Comparison of ENCODE assay signal across 2 cellular contexts in the genomic region with DNA sequence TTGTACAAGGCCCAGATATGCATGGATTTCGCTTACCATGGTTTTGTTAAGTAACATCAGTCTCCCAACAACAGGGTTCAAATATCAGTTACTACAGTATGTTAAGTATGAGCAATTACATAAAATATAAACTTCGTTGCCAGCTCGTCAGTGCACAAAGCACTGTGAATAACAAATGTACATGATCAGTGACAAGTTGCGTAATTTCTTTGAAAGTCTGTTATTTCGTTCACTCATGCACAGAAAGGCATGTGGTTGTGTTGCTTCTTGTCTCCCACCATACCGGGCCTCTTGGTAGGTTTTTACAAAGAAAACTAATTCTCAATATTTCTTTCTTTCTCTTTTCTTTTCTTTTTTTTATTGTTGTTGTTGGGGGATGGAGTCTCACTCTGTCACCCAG.
TF ChIP-seq lines count a peak whose summit lies in the region.

No MANE protein-coding gene starts in this region.

TF ChIP-seq in HepG2, 621 proteins besides CTCF, POLR2A, EP300 and RAD21:
- no peak for TF ChIP-seq SOX13 (IDR thresholded peaks at IDR 0.05)
- no peak for TF ChIP-seq SOX13 (CRISPR knock-in tag; conservative IDR thresholded peaks at IDR 0.05 in 1 of 2, IDR thresholded peaks at IDR 0.05 in 1 of 2)
- TF ChIP-seq CEBPG (CRISPR knock-in tag; IDR thresholded peaks at IDR 0.05) = peak; percentile 78
- TF ChIP-seq, protein P1, sequence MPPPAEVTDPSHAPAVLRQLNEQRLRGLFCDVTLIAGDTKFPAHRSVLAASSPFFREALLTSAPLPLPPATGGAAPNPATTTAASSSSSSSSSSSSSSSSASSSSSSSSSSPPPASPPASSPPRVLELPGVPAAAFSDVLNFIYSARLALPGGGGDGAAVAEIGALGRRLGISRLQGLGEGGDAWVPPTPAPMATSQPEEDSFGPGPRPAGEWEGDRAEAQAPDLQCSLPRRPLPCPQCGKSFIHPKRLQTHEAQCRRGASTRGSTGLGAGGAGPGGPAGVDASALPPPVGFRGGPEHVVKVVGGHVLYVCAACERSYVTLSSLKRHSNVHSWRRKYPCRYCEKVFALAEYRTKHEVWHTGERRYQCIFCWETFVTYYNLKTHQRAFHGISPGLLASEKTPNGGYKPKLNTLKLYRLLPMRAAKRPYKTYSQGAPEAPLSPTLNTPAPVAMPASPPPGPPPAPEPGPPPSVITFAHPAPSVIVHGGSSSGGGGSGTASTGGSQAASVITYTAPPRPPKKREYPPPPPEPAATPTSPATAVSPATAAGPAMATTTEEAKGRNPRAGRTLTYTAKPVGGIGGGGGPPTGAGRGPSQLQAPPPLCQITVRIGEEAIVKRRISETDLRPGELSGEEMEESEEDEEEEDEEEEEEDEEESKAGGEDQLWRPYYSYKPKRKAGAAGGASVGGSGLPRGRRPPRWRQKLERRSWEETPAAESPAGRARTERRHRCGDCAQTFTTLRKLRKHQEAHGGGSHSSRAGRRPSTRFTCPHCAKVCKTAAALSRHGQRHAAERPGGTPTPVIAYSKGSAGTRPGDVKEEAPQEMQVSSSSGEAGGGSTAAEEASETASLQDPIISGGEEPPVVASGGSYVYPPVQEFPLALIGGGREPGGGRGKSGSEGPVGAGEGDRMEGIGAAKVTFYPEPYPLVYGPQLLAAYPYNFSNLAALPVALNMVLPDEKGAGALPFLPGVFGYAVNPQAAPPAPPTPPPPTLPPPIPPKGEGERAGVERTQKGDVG (CRISPR knock-in tag; IDR thresholded peaks at IDR 0.05; ENCODE audit: borderline replicate concordance) = no peak
- peak; percentile 86 for TF ChIP-seq CEBPB (IDR thresholded peaks at IDR 0.05; ENCODE audit: borderline replicate concordance, low read depth, low read length)

TF ChIP-seq in K562, 482 proteins besides CTCF, POLR2A, EP300 and RAD21:
- TF ChIP-seq, protein P2, sequence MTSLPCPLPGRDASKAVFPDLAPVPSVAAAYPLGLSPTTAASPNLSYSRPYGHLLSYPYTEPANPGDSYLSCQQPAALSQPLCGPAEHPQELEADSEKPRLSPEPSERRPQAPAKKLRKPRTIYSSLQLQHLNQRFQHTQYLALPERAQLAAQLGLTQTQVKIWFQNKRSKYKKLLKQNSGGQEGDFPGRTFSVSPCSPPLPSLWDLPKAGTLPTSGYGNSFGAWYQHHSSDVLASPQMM (CRISPR knock-in tag; IDR thresholded peaks at IDR 0.05) = no peak
- TF ChIP-seq CEBPB (tag; IDR thresholded peaks at IDR 0.05) = peak; percentile 91
- no peak for TF ChIP-seq CEBPG (CRISPR knock-in tag; IDR thresholded peaks at IDR 0.05)
- TF ChIP-seq CEBPG (tag; conservative IDR thresholded peaks at IDR 0.05 in 1 of 2, IDR thresholded peaks at IDR 0.05 in 1 of 2) = peak; percentile 66 to 89
